ENCODE assay signal across 29 cellular contexts in the genomic region with DNA sequence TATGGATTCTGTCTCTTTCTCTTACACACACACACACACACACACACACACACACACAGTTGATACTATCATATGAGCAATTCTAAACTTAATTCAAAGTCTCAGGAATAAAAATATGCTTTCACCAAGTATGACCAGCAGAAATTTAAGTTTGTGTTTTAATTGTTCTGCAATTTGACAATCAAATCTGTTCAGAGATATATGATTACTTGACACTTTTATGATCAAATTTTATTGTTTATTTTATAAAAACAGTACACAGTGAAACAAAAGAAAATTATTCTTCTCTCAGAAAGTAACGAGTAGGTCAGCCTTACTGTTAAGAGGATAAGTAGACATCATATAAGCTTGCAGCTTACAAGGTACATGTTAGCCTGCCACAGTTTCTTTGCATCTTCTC.
"Had no signal": no experiment of that assay in that cellular context is flagged by ENCODE, and none has a peak within 500 bp of the region (broad histone marks: within the 10 kb centered on the region; RNA-seq: fewer than 3 reads in every experiment).

No MANE protein-coding gene starts in this region.

- H3K4me3 ChIP-seq: stomach, suprapubic skin, testis, thoracic aorta, thyroid gland, tibial artery, tibial nerve, transverse colon, upper lobe of left lung, upper lobe of right lung, uterus, vagina had no signal

- H3K4me1 Mint-ChIP-seq: stimulated activated effector memory CD8-positive, alpha-beta T cell treated with anti-CD3 and anti-CD28 coated beads, Interleukin-12 subunit alpha, Interleukin-12 subunit beta, amount 100 ng/mL, for 72 hours; stimulated activated memory B cell treated with anti-CD40 and anti-IgM and Interleukin-4, amounts not matched to agents 10 μg/mL and 1 μg/mL and 100 μg/mL, for 72 hours; stimulated activated naive B cell treated with anti-CD40 and anti-IgM and Interleukin-4, amounts not matched to agents 10 μg/mL and 1 μg/mL and 100 μg/mL, for 72 hours; stimulated activated naive CD8-positive, alpha-beta T cell treated with anti-CD3 and anti-CD28 coated beads, Interleukin-15, amount 100 ng/mL, for 72 hours had no signal

- H3K36me3 Mint-ChIP-seq: stimulated activated effector memory CD8-positive, alpha-beta T cell treated with anti-CD3 and anti-CD28 coated beads, Interleukin-12 subunit alpha, Interleukin-12 subunit beta, amount 100 ng/mL, for 72 hours; stimulated activated memory B cell treated with anti-CD40 and anti-IgM and Interleukin-4, amounts not matched to agents 10 μg/mL and 1 μg/mL and 100 μg/mL, for 72 hours; stimulated activated naive B cell treated with anti-CD40 and anti-IgM and Interleukin-4, amounts not matched to agents 10 μg/mL and 1 μg/mL and 100 μg/mL, for 72 hours; type B pancreatic cell had no signal

- H3K4me3 Mint-ChIP-seq: stimulated activated effector memory CD8-positive, alpha-beta T cell treated with anti-CD3 and anti-CD28 coated beads, Interleukin-12 subunit alpha, Interleukin-12 subunit beta, amount 100 ng/mL, for 72 hours; stimulated activated memory B cell treated with anti-CD40 and anti-IgM and Interleukin-4, amounts not matched to agents 10 μg/mL and 1 μg/mL and 100 μg/mL, for 72 hours; stimulated activated naive B cell treated with anti-CD40 and anti-IgM and Interleukin-4, amounts not matched to agents 10 μg/mL and 1 μg/mL and 100 μg/mL, for 72 hours; stimulated activated naive CD8-positive, alpha-beta T cell treated with anti-CD3 and anti-CD28 coated beads, Interleukin-15, amount 100 ng/mL, for 72 hours; stimulated activated naive CD8-positive, alpha-beta T cell treated with anti-CD3 and anti-CD28 coated beads, Interleukin-15, Interleukin-2, amounts not matched to agents 100 ng/mL and 50 ng/mL, for 24 hours; type B pancreatic cell had no signal

- H3K27ac Mint-ChIP-seq: stimulated activated effector memory CD8-positive, alpha-beta T cell treated with anti-CD3 and anti-CD28 coated beads, Interleukin-12 subunit alpha, Interleukin-12 subunit beta, amount 100 ng/mL, for 72 hours; stimulated activated memory B cell treated with anti-CD40 and anti-IgM and Interleukin-4, amounts not matched to agents 10 μg/mL and 1 μg/mL and 100 μg/mL, for 72 hours; stimulated activated naive B cell treated with anti-CD40 and anti-IgM and Interleukin-4, amounts not matched to agents 10 μg/mL and 1 μg/mL and 100 μg/mL, for 72 hours; stimulated activated naive CD8-positive, alpha-beta T cell treated with anti-CD3 and anti-CD28 coated beads, Interleukin-15, amount 100 ng/mL, for 72 hours; stimulated activated naive CD8-positive, alpha-beta T cell treated with anti-CD3 and anti-CD28 coated beads, Interleukin-15, Interleukin-2, amounts not matched to agents 100 ng/mL and 50 ng/mL, for 24 hours; type B pancreatic cell had no signal

- H3K9me3 ChIP-seq: stomach, suprapubic skin, testis, thoracic aorta, thyroid gland, tibial artery, transverse colon, upper lobe of left lung, upper lobe of right lung, uterus, vagina had no signal

- H3K27me3 ChIP-seq: stomach, suprapubic skin, testis, thyroid gland, tibial artery, tibial nerve, transverse colon, upper lobe of left lung, upper lobe of right lung, uterus, vagina had no signal

- FAIRE-seq: urothelium cell line had no signal

- H3K27me3 Mint-ChIP-seq: stimulated activated naive CD8-positive, alpha-beta T cell treated with anti-CD3 and anti-CD28 coated beads, Interleukin-15, amount 100 ng/mL, for 72 hours; type B pancreatic cell had no signal

- H3K36me3 ChIP-seq: stomach, suprapubic skin, thoracic aorta, thyroid gland, tibial artery, tibial nerve, transverse colon, upper lobe of left lung, upper lobe of right lung, uterus, vagina had no signal

- H3K9me3 Mint-ChIP-seq: stimulated activated memory B cell treated with anti-CD40 and anti-IgM and Interleukin-4, amounts not matched to agents 10 μg/mL and 1 μg/mL and 100 μg/mL, for 72 hours; stimulated activated naive CD8-positive, alpha-beta T cell treated with anti-CD3 and anti-CD28 coated beads, Interleukin-15, Interleukin-2, amounts not matched to agents 100 ng/mL and 50 ng/mL, for 24 hours had no signal

- ATAC-seq: stimulated activated effector memory CD8-positive, alpha-beta T cell treated with anti-CD3 and anti-CD28 coated beads, Interleukin-12 subunit alpha, Interleukin-12 subunit beta, amount 100 ng/mL, for 72 hours; stimulated activated memory B cell treated with anti-CD40 and anti-IgM and Interleukin-4, amounts not matched to agents 10 μg/mL and 1 μg/mL and 100 μg/mL, for 72 hours; stimulated activated naive B cell treated with anti-CD40 and anti-IgM and Interleukin-4, amounts not matched to agents 10 μg/mL and 1 μg/mL and 100 μg/mL, for 72 hours; stimulated activated naive CD8-positive, alpha-beta T cell treated with anti-CD3 and anti-CD28 coated beads, Interleukin-15, amount 100 ng/mL, for 72 hours; stimulated activated naive CD8-positive, alpha-beta T cell treated with anti-CD3 and anti-CD28 coated beads, Interleukin-15, Interleukin-2, amounts not matched to agents 100 U/mL and 50 U/mL, for 24 hours; upper lobe of right lung had no signal

- H3K4me1 ChIP-seq: stomach, suprapubic skin, testis, thyroid gland, transverse colon, upper lobe of left lung, upper lobe of right lung, uterus, vagina had no signal

- H3K27ac ChIP-seq: stomach, suprapubic skin, testis, thoracic aorta, thyroid gland, tibial artery, transverse colon, upper lobe of left lung, upper lobe of right lung, uterus, vagina had no signal

- DNase-seq: stimulated activated CD4-positive, alpha-beta T cell treated with anti-CD3 and anti-CD28 coated beads, Interleukin-2, amount 100 ng/mL, for 48 hours; stimulated activated CD4-positive, alpha-beta T cell treated with anti-CD3 and anti-CD28 coated beads, Interleukin-4, amount 100 ng/mL, for 1 hour; stimulated activated CD4-positive, alpha-beta T cell treated with anti-CD3 and anti-CD28 coated beads, Interleukin-4, amount 100 ng/mL, for 24 hours; stimulated activated CD4-positive, alpha-beta T cell treated with anti-CD3 and anti-CD28 coated beads, Interleukin-4, amount 100 ng/mL, for 4 hours; stimulated activated CD8-positive, alpha-beta memory T cell treated with anti-CD3 and anti-CD28 coated beads, Interleukin-4, amount 100 ng/mL, for 48 hours; stimulated activated naive B cell treated with anti-CD40 and anti-IgM and Interleukin-4, amounts not matched to agents 10 μg/mL and 1 μg/mL and 100 μg/mL, for 72 hours; stimulated activated naive CD4-positive, alpha-beta T cell; stimulated activated naive CD4-positive, alpha-beta T cell treated with Interleukin-2 at 50 U/mL for 16 hours; stimulated activated naive CD8-positive, alpha-beta T cell treated with anti-CD3 and anti-CD28 coated beads, Interleukin-15, amount 100 ng/mL, for 72 hours; stimulated activated naive CD8-positive, alpha-beta T cell treated with anti-CD3 and anti-CD28 coated beads, Interleukin-15, Interleukin-2, amounts not matched to agents 100 U/mL and 50 U/mL, for 24 hours; stomach; substantia nigra; testis; thyroid gland; tibial artery; transverse colon; trophoblast cell; upper lobe of left lung; upper lobe of right lung; uterus had no signal
